15 cellular contexts compared by ENCODE assay signal in genomic region chr22:31040542-31041398, GRCh38.
"Had no signal": no experiment of that assay in that cellular context is flagged by ENCODE, and none has a peak within 500 bp of the region (broad histone marks: within the 10 kb centered on the region; RNA-seq: fewer than 3 reads in every experiment).

No MANE protein-coding gene starts in this region.

- H3K9me3 ChIP-seq: pancreas, upper lobe of right lung had no signal

- H3K27me3 ChIP-seq: pancreas, upper lobe of right lung had no signal

- H3K4me1 ChIP-seq: pancreas had no signal

- ATAC-seq: activated T-cell treated with anti-CD3 and anti-CD28 coated beads, Interleukin-2, amount 50 U/mL, for 72 hours; naive thymus-derived CD4-positive, alpha-beta T cell; pancreas had no signal

- H3K27ac ChIP-seq: pancreas, VCaP had no signal

- H3K4me1 Mint-ChIP-seq: activated naive CD4-positive, alpha-beta T cell treated with anti-CD3 and anti-CD28 coated beads, Interleukin-2, amount 50 U/mL, for 24 hours had no signal

- H3K4me3 Mint-ChIP-seq: activated naive CD4-positive, alpha-beta T cell treated with anti-CD3 and anti-CD28 coated beads, Interleukin-2, amount 50 U/mL, for 24 hours; activated T-cell treated with anti-CD3 and anti-CD28 coated beads, Interleukin-2, amount 50 U/mL, for 72 hours; naive thymus-derived CD4-positive, alpha-beta T cell; stimulated activated naive CD8-positive, alpha-beta T cell treated with anti-CD3 and anti-CD28 coated beads, Interleukin-15, Interleukin-2, amounts not matched to agents 100 ng/mL and 50 ng/mL, for 24 hours had no signal

- DNase-seq: activated CD4-positive, CD25-positive, alpha-beta regulatory T cell treated with anti-CD3 and anti-CD28 coated beads, Interleukin-2, amount 50 U/mL, for 72 hours; activated effector memory CD4-positive, alpha-beta T cell treated with anti-CD3 and anti-CD28 coated beads, Interleukin-2, amount 50 U/mL, for 16 hours; activated T-cell treated with anti-CD3 and anti-CD28 coated beads, Interleukin-2, amount 50 U/mL, for 72 hours; dermis blood vessel endothelial cell; effector memory CD4-positive, alpha-beta T cell; glutamatergic neuron; mammary epithelial cell; naive thymus-derived CD4-positive, alpha-beta T cell; SW 1271; T-helper 2 cell; upper lobe of right lung had no signal

- H3K27ac Mint-ChIP-seq: activated naive CD4-positive, alpha-beta T cell treated with anti-CD3 and anti-CD28 coated beads, Interleukin-2, amount 50 U/mL, for 24 hours; activated T-cell treated with anti-CD3 and anti-CD28 coated beads, Interleukin-2, amount 50 U/mL, for 72 hours; stimulated activated naive CD8-positive, alpha-beta T cell treated with anti-CD3 and anti-CD28 coated beads, Interleukin-15, Interleukin-2, amounts not matched to agents 100 ng/mL and 50 ng/mL, for 24 hours had no signal

- H3K36me3 ChIP-seq: pancreas, upper lobe of right lung had no signal

- H3K36me3 Mint-ChIP-seq: activated naive CD4-positive, alpha-beta T cell treated with anti-CD3 and anti-CD28 coated beads, Interleukin-2, amount 50 U/mL, for 24 hours; naive thymus-derived CD4-positive, alpha-beta T cell had no signal

- H3K4me3 ChIP-seq: pancreas, upper lobe of right lung had no signal

- H3K9me3 Mint-ChIP-seq: activated naive CD4-positive, alpha-beta T cell treated with anti-CD3 and anti-CD28 coated beads, Interleukin-2, amount 50 U/mL, for 24 hours; activated T-cell treated with anti-CD3 and anti-CD28 coated beads, Interleukin-2, amount 50 U/mL, for 72 hours; naive thymus-derived CD4-positive, alpha-beta T cell; stimulated activated naive CD8-positive, alpha-beta T cell treated with anti-CD3 and anti-CD28 coated beads, Interleukin-15, Interleukin-2, amounts not matched to agents 100 ng/mL and 50 ng/mL, for 24 hours had no signal
